10 cellular contexts compared by ENCODE assay signal in the genomic region with DNA sequence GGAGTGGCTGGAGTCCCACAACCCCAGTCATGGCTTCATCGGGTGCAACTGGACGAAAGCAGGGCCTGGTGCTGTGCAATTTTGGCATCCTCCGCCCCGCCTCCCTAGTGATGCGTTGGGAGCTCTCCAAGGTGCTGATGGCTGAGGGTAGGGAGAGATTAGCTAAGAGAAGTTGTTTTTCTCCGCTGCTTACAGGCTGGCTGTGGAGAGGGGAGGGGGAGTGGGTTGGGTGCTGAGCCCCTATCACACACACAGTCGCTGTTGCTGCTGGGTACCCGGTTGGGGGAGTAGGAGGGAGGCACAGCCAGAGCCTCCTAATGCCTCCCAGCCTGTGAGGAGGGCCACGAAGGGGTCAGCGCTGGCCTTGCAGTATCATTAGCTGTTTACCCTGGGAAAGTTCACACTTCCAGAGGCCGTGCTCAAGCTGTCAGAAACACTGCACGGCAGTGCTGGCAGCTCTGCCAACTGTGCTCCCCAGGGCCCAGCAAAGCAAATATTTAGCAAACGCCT.
DNase-seq lines count a peak whose midpoint lies in the region; ATAC-seq and TF ChIP-seq lines count a peak whose summit lies in the region.
"Had no signal": no experiment of that assay in that cellular context is flagged by ENCODE, and none has a peak within 500 bp of the region (broad histone marks: within the 10 kb centered on the region; RNA-seq: fewer than 3 reads in every experiment).

No MANE protein-coding gene starts in this region.

- no peaks in the 10 kb centered on the region for H3K36me3 Mint-ChIP-seq in immature natural killer cell

- H3K4me1 Mint-ChIP-seq in immature natural killer cell = no peaks in the 10 kb centered on the region

- WGBS in gastroesophageal sphincter (ENCODE audit: low coverage in 1 of 2), 2 donors = 0% methylated on average over 2 of the region's 13 CpGs

- H3K9ac ChIP-seq in adipocyte (ENCODE audit: low read length) = no peak overlapping the region

- ATAC-seq in gastroesophageal sphincter = no peak
- ATAC-seq: Panc1 had no signal

- H3K27me3 Mint-ChIP-seq in immature natural killer cell (ENCODE audit: low read depth in 3 of 3) = peaks cover 0 to 4% (median 0%) of the 10 kb centered on the region in 3 donors

- H3K9me3 ChIP-seq in adipocyte (ENCODE audit: control insufficient read depth, low read length) (no peaks in the 10 kb centered on the region), gastroesophageal sphincter (no peaks in the 10 kb centered on the region)

- H3K4me1 ChIP-seq in adipocyte (ENCODE audit: control insufficient read depth, insufficient read depth, low read length) (no peaks in the 10 kb centered on the region), gastroesophageal sphincter (no peaks in the 10 kb centered on the region)

- peak; percentile 9 to 26 for DNase-seq in NOMO-1 (lab: John Stamatoyannopoulos, UW; ENCODE audit: unreplicated experiment in 2 of 2)
- DNase-seq in NOMO-1 treated with dmso at 0.1 percent for 144 hours (lab: John Stamatoyannopoulos, UW; ENCODE audit: unreplicated experiment) = no peak
- DNase-seq in NCI-H460 (ENCODE audit: extremely low read depth, low read depth) = peak; percentile 23
- DNase-seq in adipocyte (ENCODE audit: low read depth) = peak; percentile 59
- DNase-seq in immature natural killer cell = peak in 2 of 3 donors; percentile 7 to 17
- DNase-seq in stimulated activated CD8-positive, alpha-beta memory T cell treated with anti-CD3 and anti-CD28 coated beads, Interleukin-2, amount 100 ng/mL, for 48 hours (ENCODE audit: low read depth in 2 of 2) = peak; percentile 12 to 26
- DNase-seq in 8988T = no peak

- H3K4me3 Mint-ChIP-seq in immature natural killer cell = no peak overlapping the region

- no peak overlapping the region for H3K4me3 ChIP-seq in adipocyte (ENCODE audit: low read length)
- no peak overlapping the region for H3K4me3 ChIP-seq in gastroesophageal sphincter

- TF ChIP-seq POLR2A in gastroesophageal sphincter (IDR thresholded peaks at IDR 0.05) = no peak

- H3K27ac ChIP-seq in gastroesophageal sphincter = no peak overlapping the region
- H3K27ac ChIP-seq: C4-2B had no signal

- TF ChIP-seq EP300 in gastroesophageal sphincter (IDR thresholded peaks at IDR 0.05) = no peak

- H3K9me3 Mint-ChIP-seq in immature natural killer cell = no peaks in the 10 kb centered on the region

- H3K27me3 ChIP-seq in adipocyte (replicated peaks; ENCODE audit: control insufficient read depth, insufficient read depth, low read length) = no peaks in the 10 kb centered on the region
- H3K27me3 ChIP-seq in gastroesophageal sphincter = peaks cover 64% of the 10 kb centered on the region

- H3K27ac Mint-ChIP-seq in immature natural killer cell = no peak overlapping the region

- no peak for TF ChIP-seq CTCF in gastroesophageal sphincter (IDR thresholded peaks at IDR 0.05)

- H3K36me3 ChIP-seq in adipocyte (ENCODE audit: control insufficient read depth, insufficient read depth, low read length, severe bottlenecking) = no peaks in the 10 kb centered on the region
- no peaks in the 10 kb centered on the region for H3K36me3 ChIP-seq in gastroesophageal sphincter

Comparison
In these comparisons a context has a peak if more than half of its experiments do, and no peak if none do; other contexts are left out.
1. DNase-seq: peak in NOMO-1 (2 of 2), NCI-H460 (single experiment), adipocyte (single experiment), immature natural killer cell (2 of 3) and stimulated activated CD8-positive, alpha-beta memory T cell treated with anti-CD3 and anti-CD28 coated beads, Interleukin-2, amount 100 ng/mL, for 48 hours (2 of 2); none in NOMO-1 treated with dmso at 0.1 percent for 144 hours (single experiment) and 8988T (single experiment).